26 cellular contexts compared by ENCODE assay signal in genomic region chr10:122707535-122707934, GRCh38. TPM values are rescaled to one million over a fixed set of nuclear protein-coding genes. Genes with fewer than 3 reads are reported as not detected.
"Had no signal": no experiment of that assay in that cellular context is flagged by ENCODE, and none has a peak within 500 bp of the region (broad histone marks: within the 10 kb centered on the region; RNA-seq: fewer than 3 reads in every experiment).

No MANE protein-coding gene starts in this region.

- ATAC-seq: body of pancreas; left lung; naive thymus-derived CD8-positive, alpha-beta T cell had no signal

- H3K27me3 ChIP-seq: body of pancreas, tibial nerve, vagina had no signal

- H3K36me3 ChIP-seq: left lung, sigmoid colon, spleen, tibial nerve, vagina had no signal

- DNase-seq: activated CD4-positive, alpha-beta T cell treated with anti-CD3 and anti-CD28 coated beads for 48 hours; activated gamma-delta T cell treated with Interleukin-2 at 50 U/mL for 16 hours; activated T-cell treated with anti-CD3 and anti-CD28 coated beads, Interleukin-2, amount 50 U/mL, for 1 hour; anterior cingulate cortex; body of pancreas; caudate nucleus; effector CD4-positive, alpha-beta T cell; erythroblast; foreskin melanocyte; glutamatergic neuron; kidney glomerular epithelial cell; left lung; naive thymus-derived CD8-positive, alpha-beta T cell; sigmoid colon; spleen; stimulated activated CD4-positive, alpha-beta T cell treated with anti-CD3 and anti-CD28 coated beads, Interleukin-4, amount 100 ng/mL, for 24 hours; T1000 had no signal

- H3K9me3 ChIP-seq: body of pancreas, left lung, sigmoid colon, spleen, tibial nerve, vagina had no signal

- H3K4me2 ChIP-seq: hepatocyte had no signal

- H3K4me1 ChIP-seq: left lung, sigmoid colon, spleen, tibial nerve, vagina had no signal

- H3K27ac ChIP-seq: body of pancreas, hepatocyte, left lung, sigmoid colon, spleen, tibial nerve, vagina had no signal

- H3K4me3 ChIP-seq: body of pancreas, hepatocyte, left lung, sigmoid colon, spleen, tibial nerve, vagina had no signal

RNA-seq across cellular contexts. Expression of gene C10orf120, which starts 7.9 kb away (rescaled TPM):
- total RNA-seq: body of pancreas; hepatocyte; left lung; lung microvascular endothelial cell; mesothelial cell of epicardium; naive thymus-derived CD8-positive, alpha-beta T cell; osteoblast; posterior vena cava; renal cortical epithelial cell; sigmoid colon; spleen; T-helper 1 cell treated with Interleukin-12 subunit alpha and Interleukin-12 subunit beta and Interleukin-4 antibody, amounts not matched to agents 30 ng/mL and 1 ng/mL, for 36 hours; tibial nerve; vagina had no signal
- polyA plus RNA-seq: hepatocyte; naive thymus-derived CD8-positive, alpha-beta T cell; sigmoid colon; spleen had no signal
